7 cellular contexts compared by ENCODE assay signal in genomic region chr15:41894791-41895463, GRCh38. TPM values are rescaled to one million over a fixed set of nuclear protein-coding genes. Genes with fewer than 3 reads are reported as not detected.
A peak's percentile ranks its signal among the peaks of the same experiment; 100 is the strongest.
DNase-seq lines count a peak whose midpoint lies in the region; ATAC-seq, FAIRE-seq and TF ChIP-seq lines count a peak whose summit lies in the region.

No MANE protein-coding gene starts in this region.

- peak overlapping the region; percentile 73 for H3K27ac ChIP-seq in endothelial cell of umbilical vein (ENCODE audit: insufficient read depth, low read depth, low read length)
- no peak overlapping the region for H3K27ac ChIP-seq in neuronal stem cell (replicated peaks; ENCODE audit: low read length)

- no TSS peak for BruUV-seq in endothelial cell of umbilical vein (replicated peaks; lab: Mats Ljungman, UMichigan)

- H2AFZ ChIP-seq in endothelial cell of umbilical vein (ENCODE audit: low read depth, low read length) = no peak overlapping the region
- H2AFZ ChIP-seq in neuronal stem cell (ENCODE audit: low read length) = no peak overlapping the region

- H3K4me1 ChIP-seq in endothelial cell of umbilical vein (ENCODE audit: control insufficient read depth, extremely low read depth, insufficient read depth, low read length) (peaks cover 16% of the 10 kb centered on the region), neuronal stem cell (ENCODE audit: control insufficient read depth in 2 of 2, insufficient read depth in 1 of 2, low read depth in 1 of 2, low read length in 2 of 2) (peaks cover 0 to 9% of the 10 kb centered on the region in 2 donors)

- peak overlapping the region; percentile 44 for H2BK12ac ChIP-seq in neuronal stem cell (ENCODE audit: low read length)

- peak; percentile 96 for ATAC-seq in HG02852 (IDR thresholded peaks at IDR 0.05; ENCODE audit: unreplicated experiment)

- FAIRE-seq in GM18507 (lab: Jason Lieb, UNC) = peak; percentile 96
- peak; percentile 92 for FAIRE-seq in endothelial cell of umbilical vein (lab: Jason Lieb, UNC)

- H3K9ac ChIP-seq in endothelial cell of umbilical vein (replicated peaks; ENCODE audit: extremely low read depth, insufficient read depth, low read length) (peak overlapping the region; percentile 40), neuronal stem cell (ENCODE audit: low read depth, low read length, poor library complexity) (peak overlapping the region; percentile 47)

- dilution Hi-C loops in endothelial cell of umbilical vein (cut with MboI; ENCODE audit: extremely low pct_ligation_motif_present, low sequenced_read_pairs) = no loop called here

- peak overlapping the region; percentile 8 for H3K23ac ChIP-seq in neuronal stem cell (ENCODE audit: low read depth, low read length, poor library complexity)

- H3K9me1 ChIP-seq in endothelial cell of umbilical vein (replicated peaks; ENCODE audit: control insufficient read depth, extremely low read depth, insufficient read depth, low read length) = no peaks in the 10 kb centered on the region

- intact Hi-C loops in endothelial cell of umbilical vein (cut with micrococcal nuclease) = loop anchor here (2.0 to 5.0 kb wide), 2 partner anchors 68 to 120 kb away; partner anchors contain the start of genes JMJD7 and MAPKBP1

- H2BK5ac ChIP-seq in neuronal stem cell (ENCODE audit: low read length) = peak overlapping the region; percentile 43

- peak; percentile 93 for DNase-seq in GM18507 (ENCODE audit: extremely low spot score, insufficient read length, low read depth)
- peak; percentile 80 for DNase-seq in NCI-H345 (lab: John Stamatoyannopoulos, UW)
- peak; percentile 55 to 60 (median 55) for DNase-seq in activated CD8-positive, alpha-beta memory T cell treated with anti-CD3 and anti-CD28 coated beads for 48 hours (ENCODE audit: low read depth in 2 of 3, low spot score in 2 of 3)
- peak; percentile 80 for DNase-seq in endothelial cell of umbilical vein (ENCODE audit: low read depth, low spot score)
- no peak for DNase-seq in neuronal stem cell (ENCODE audit: low spot score)
- DNase-seq in stromal cell of bone marrow (ENCODE audit: low read depth) = peak; percentile 28

- peak overlapping the region; percentile 9 for H3K4me2 ChIP-seq in endothelial cell of umbilical vein (ENCODE audit: insufficient read depth, low read length)
- no peak overlapping the region for H3K4me2 ChIP-seq in neuronal stem cell (ENCODE audit: insufficient read depth, low read length, poor library complexity, severe bottlenecking)

- H3K9me3 ChIP-seq in endothelial cell of umbilical vein (replicated peaks; ENCODE audit: control insufficient read depth, insufficient read depth, low read length) (no peaks in the 10 kb centered on the region), neuronal stem cell (replicated peaks in 1 of 2; ENCODE audit: control insufficient read depth in 2 of 2, insufficient read depth in 1 of 2, low read depth in 1 of 2, low read length in 2 of 2) (no peaks in the 10 kb centered on the region)

- H4K8ac ChIP-seq in neuronal stem cell (ENCODE audit: low read depth, low read length) = no peak overlapping the region

- H3K18ac ChIP-seq in neuronal stem cell (ENCODE audit: low read length) = peak overlapping the region; percentile 76

- no peaks in the 10 kb centered on the region for H4K20me1 ChIP-seq in endothelial cell of umbilical vein (replicated peaks; ENCODE audit: control insufficient read depth, extremely low read depth, insufficient read depth, low read length)

- WGBS in neuronal stem cell (ENCODE audit: extremely low coverage in 2 of 2, insufficient read length in 2 of 2, insufficient replicate concordance in 1 of 2), 2 donors = no CpG with 5 or more reads among the region's 24 CpGs

- peak in 1 of 2 donors; percentile 43 for TF ChIP-seq CTCF in endothelial cell of umbilical vein (IDR thresholded peaks at IDR 0.05; ENCODE audit: extremely low read depth in 1 of 2, insufficient read depth in 1 of 2, low read depth in 1 of 2, low read length in 2 of 2)

- POLR2A ChIA-PET in endothelial cell of umbilical vein (lab: Charles Lee) = no interaction called here

- TF ChIP-seq POLR2A in endothelial cell of umbilical vein (IDR thresholded peaks at IDR 0.05; ENCODE audit: low read depth, low read length) = peak; percentile 82

- H3K27me3 ChIP-seq in endothelial cell of umbilical vein (ENCODE audit: control insufficient read depth in 2 of 2, insufficient read depth in 2 of 2, low read length in 2 of 2) (no peaks in the 10 kb centered on the region), neuronal stem cell (ENCODE audit: control insufficient read depth in 3 of 3, insufficient read depth in 3 of 3, low read depth in 1 of 3, low read length in 3 of 3) (no peaks in the 10 kb centered on the region)

- CTCF ChIA-PET in endothelial cell of umbilical vein (lab: Charles Lee) = interaction anchor here (0.6 to 2.0 kb wide), 7 partner anchors 8 to 429 kb away, joined by 3 to 27 read pairs (median 3); partner anchors contain the start of gene MAPKBP1

- H3K36me3 ChIP-seq in endothelial cell of umbilical vein (ENCODE audit: control insufficient read depth in 2 of 2, extremely low read depth in 1 of 2, insufficient read depth in 2 of 2, low read length in 2 of 2) (peaks cover 4 to 18% of the 10 kb centered on the region in 2 experiments), neuronal stem cell (replicated peaks in 1 of 2; ENCODE audit: control insufficient read depth in 2 of 2, insufficient read depth in 2 of 2, low read length in 2 of 2) (peaks cover 0 to 3% of the 10 kb centered on the region in 2 donors)

- no peak overlapping the region for H2BK15ac ChIP-seq in neuronal stem cell (ENCODE audit: low read length)

- H3K14ac ChIP-seq in neuronal stem cell (ENCODE audit: low read length) = no peak overlapping the region

- H3K79me2 ChIP-seq in endothelial cell of umbilical vein (ENCODE audit: control insufficient read depth, insufficient read depth, low read length) = no peaks in the 10 kb centered on the region

- H3K4me3 ChIP-seq in endothelial cell of umbilical vein (replicated peaks in 1 of 3; ENCODE audit: insufficient read depth in 1 of 3, low read depth in 1 of 3, low read length in 3 of 3) = no peak overlapping the region
- no peak overlapping the region for H3K4me3 ChIP-seq in neuronal stem cell (ENCODE audit: low read length in 2 of 2)

- H2AK5ac ChIP-seq in neuronal stem cell (ENCODE audit: low read depth, low read length) = peak overlapping the region; percentile 40

- no peaks in the 10 kb centered on the region for H3K79me1 ChIP-seq in neuronal stem cell (ENCODE audit: low read depth, low read length)

- no peak overlapping the region for H3K4ac ChIP-seq in neuronal stem cell (ENCODE audit: low read length)

- no peak overlapping the region for H4K91ac ChIP-seq in neuronal stem cell (ENCODE audit: low read depth, low read length, poor library complexity)

- no peak overlapping the region for H2BK120ac ChIP-seq in neuronal stem cell (ENCODE audit: low read depth, low read length)

TF ChIP-seq in endothelial cell of umbilical vein, 7 proteins besides CTCF, POLR2A, EP300 and RAD21:
- TF ChIP-seq FOS (IDR thresholded peaks at IDR 0.05; ENCODE audit: borderline replicate concordance, insufficient read depth, low read length) (peak; percentile 85), MYC (IDR thresholded peaks at IDR 0.05; ENCODE audit: low read depth, low read length) (peak; percentile 66), EZH2 (IDR thresholded peaks at IDR 0.05; ENCODE audit: borderline replicate concordance, low read depth, low read length, severe bottlenecking) (no peak), JUN (IDR thresholded peaks at IDR 0.05; ENCODE audit: borderline replicate concordance, insufficient read depth, insufficient read length, low read depth) (peak; percentile 53), GATA2 (IDR thresholded peaks at IDR 0.05; ENCODE audit: insufficient read depth, insufficient read length, low read depth, low read length) (no peak), MAX (IDR thresholded peaks at IDR 0.05; ENCODE audit: insufficient read depth, insufficient read length) (no peak), POLR2AphosphoS5 (IDR thresholded peaks at IDR 0.05; ENCODE audit: insufficient read depth, low read depth, low read length) (peak; percentile 97)

RNA-seq across cellular contexts. Expression of gene SPTBN5, which starts 1.1 kb away (rescaled TPM):
- 19.0 and 19.2 TPM in 2 replicates for total RNA-seq in endothelial cell of umbilical vein
- 12.0 and 12.6 TPM in 2 replicates for polyA plus RNA-seq in endothelial cell of umbilical vein
- polyA plus RNA-seq in endothelial cell of umbilical vein (2011; cell fraction: cytosol; rRNA removed) = 4.1 and 6.6 TPM in 2 replicates
- polyA plus RNA-seq in endothelial cell of umbilical vein (2011; cell fraction: nucleus; rRNA removed) = 128 and 138 TPM in 2 replicates
- 3.0 and 7.8 TPM in 2 replicates for polyA plus RNA-seq in endothelial cell of umbilical vein (2012)
- polyA minus RNA-seq in endothelial cell of umbilical vein = 7.8 and 9.6 TPM in 2 replicates
- 0.10 TPM for polyA minus RNA-seq in endothelial cell of umbilical vein (2011; cell fraction: cytosol; rRNA and poly(A)+ RNA removed)
- 26.4 and 30.1 TPM in 2 replicates for polyA minus RNA-seq in endothelial cell of umbilical vein (2011; cell fraction: nucleus; rRNA and poly(A)+ RNA removed)
- polyA plus RNA-seq in neuronal stem cell (2013, experiment 1 of 2) = 0.08 TPM
- polyA plus RNA-seq in neuronal stem cell (2013, experiment 2 of 2) = 0.14 TPM

RNA-seq across cellular contexts. Expression of gene PLA2G4B, which starts 56.3 kb away (rescaled TPM):
- total RNA-seq in endothelial cell of umbilical vein = 4.0 and 5.6 TPM in 2 replicates
- 3.7 and 7.9 TPM in 2 replicates for polyA plus RNA-seq in endothelial cell of umbilical vein
- polyA plus RNA-seq in endothelial cell of umbilical vein (2011; cell fraction: cytosol; rRNA removed) = 1.7 and 2.5 TPM in 2 replicates
- polyA plus RNA-seq in endothelial cell of umbilical vein (2011; cell fraction: nucleus; rRNA removed) = 14.1 and 20.3 TPM in 2 replicates
- 1.2 and 2.1 TPM in 2 replicates for polyA plus RNA-seq in endothelial cell of umbilical vein (2012)
- 1.4 and 2.0 TPM in 2 replicates for polyA minus RNA-seq in endothelial cell of umbilical vein
- polyA minus RNA-seq in endothelial cell of umbilical vein (2011; cell fraction: cytosol; rRNA and poly(A)+ RNA removed) = not detected
- 3.5 and 4.1 TPM in 2 replicates for polyA minus RNA-seq in endothelial cell of umbilical vein (2011; cell fraction: nucleus; rRNA and poly(A)+ RNA removed)
- polyA plus RNA-seq in neuronal stem cell (2013, experiment 1 of 2) = 16.5 TPM
- polyA plus RNA-seq in neuronal stem cell (2013, experiment 2 of 2) = 15.9 TPM
